9 cellular contexts compared by ENCODE assay signal in the genomic region with DNA sequence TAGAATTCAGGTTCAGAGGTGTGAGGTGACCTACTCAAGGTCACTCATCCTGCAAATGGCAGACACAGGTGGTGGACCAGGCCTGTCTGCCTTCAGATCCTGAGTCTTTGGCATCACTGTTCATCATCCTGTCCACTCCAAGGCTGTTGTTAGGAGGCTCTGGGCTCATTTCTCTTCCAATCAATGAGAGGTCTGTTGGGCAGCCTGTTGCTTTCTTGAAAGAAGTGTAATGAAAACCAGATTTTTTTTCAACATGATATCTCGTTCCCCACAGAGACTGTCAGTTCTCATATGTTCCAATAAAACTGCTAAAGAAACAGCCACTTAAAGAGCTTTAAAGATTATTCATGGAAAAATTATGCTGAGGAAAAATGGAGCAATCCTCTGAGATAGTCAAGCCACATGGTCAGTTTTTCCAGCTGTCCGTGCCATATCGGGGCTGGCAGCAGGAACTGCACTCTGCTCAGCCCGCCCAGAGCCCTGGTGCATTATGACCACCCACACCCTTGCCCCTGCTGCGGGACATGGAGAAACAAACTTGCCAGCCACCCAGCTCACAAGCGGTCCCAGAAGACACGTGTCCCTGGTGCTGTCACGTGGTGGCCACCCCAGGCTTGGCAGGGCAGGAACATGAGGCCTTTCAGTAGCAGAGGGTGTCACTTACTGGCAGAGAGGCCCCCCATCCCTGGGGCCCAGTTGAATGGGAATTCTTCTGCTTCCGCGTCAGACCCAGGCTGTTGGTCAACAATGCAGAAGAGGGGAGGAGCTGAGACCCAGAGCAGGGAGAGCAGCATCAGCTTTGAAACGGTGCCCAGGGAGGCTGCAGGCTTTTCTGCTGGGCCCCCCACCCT.
DNase-seq lines count a peak whose midpoint lies in the region; ATAC-seq and TF ChIP-seq lines count a peak whose summit lies in the region.
"Had no signal": no experiment of that assay in that cellular context is flagged by ENCODE, and none has a peak within 500 bp of the region (broad histone marks: within the 10 kb centered on the region; RNA-seq: fewer than 3 reads in every experiment).

No MANE protein-coding gene starts in this region.

- H4K20me1 ChIP-seq in neural progenitor cell (ENCODE audit: low read depth): no peaks in the 10 kb centered on the region

- peak overlapping the region; percentile 77 to 95 (median 86) for H3K27ac ChIP-seq in gastroesophageal sphincter
- H3K27ac ChIP-seq in neural progenitor cell: no peak overlapping the region

- no peak for TF ChIP-seq CTCF in gastroesophageal sphincter (IDR thresholded peaks at IDR 0.05)
- no peak for TF ChIP-seq CTCF in neural progenitor cell (IDR thresholded peaks at IDR 0.05)

- TF ChIP-seq EP300 in gastroesophageal sphincter (IDR thresholded peaks at IDR 0.05): no peak

- TF ChIP-seq POLR2A in gastroesophageal sphincter (IDR thresholded peaks at IDR 0.05): no peak

- H3K36me3 ChIP-seq in adipocyte (ENCODE audit: control insufficient read depth, insufficient read depth, low read length, severe bottlenecking) (no peaks in the 10 kb centered on the region), gastroesophageal sphincter (no peaks in the 10 kb centered on the region), neural progenitor cell (no peaks in the 10 kb centered on the region)

- no peaks in the 10 kb centered on the region for H3K9me3 ChIP-seq in adipocyte (ENCODE audit: control insufficient read depth, low read length)
- H3K9me3 ChIP-seq in gastroesophageal sphincter: no peaks in the 10 kb centered on the region
- no peaks in the 10 kb centered on the region for H3K9me3 ChIP-seq in neural progenitor cell (ENCODE audit: low read depth)

- H3K79me2 ChIP-seq in neural progenitor cell (ENCODE audit: low read depth): no peaks in the 10 kb centered on the region

- H3F3A ChIP-seq in neural progenitor cell (ENCODE audit: low read depth): no peaks in the 10 kb centered on the region

- H3K4me3 ChIP-seq in adipocyte (ENCODE audit: low read length) (peak overlapping the region; percentile 49), gastroesophageal sphincter (no peak overlapping the region), neural progenitor cell (no peak overlapping the region)

- no peaks in the 10 kb centered on the region for H3K9me3 Mint-ChIP-seq in neural progenitor cell
- no peaks in the 10 kb centered on the region for H3K9me3 Mint-ChIP-seq in activated T-cell treated with anti-CD3 and anti-CD28 coated beads, Interleukin-2, amount 50 U/mL, for 72 hours

- H3K27me3 Mint-ChIP-seq in neural progenitor cell (ENCODE audit: insufficient read depth, low read depth): peaks cover 2% of the 10 kb centered on the region
- no peaks in the 10 kb centered on the region for H3K27me3 Mint-ChIP-seq in activated T-cell treated with anti-CD3 and anti-CD28 coated beads, Interleukin-2, amount 50 U/mL, for 72 hours (ENCODE audit: low read depth)

- H2AFZ ChIP-seq in neural progenitor cell (replicated peaks): no peak overlapping the region

- no peak overlapping the region for H3K4me2 ChIP-seq in neural progenitor cell

- H3K4me1 ChIP-seq in adipocyte (ENCODE audit: control insufficient read depth, insufficient read depth, low read length) (peaks cover 47% of the 10 kb centered on the region), gastroesophageal sphincter (peaks cover 16 to 66% (median 39%) of the 10 kb centered on the region in 3 donors), neural progenitor cell (peaks cover 22% of the 10 kb centered on the region)

- no peaks in the 10 kb centered on the region for H3K36me3 Mint-ChIP-seq in neural progenitor cell
- H3K36me3 Mint-ChIP-seq in activated T-cell treated with anti-CD3 and anti-CD28 coated beads, Interleukin-2, amount 50 U/mL, for 72 hours (ENCODE audit: insufficient read depth in 2 of 2): no peaks in the 10 kb centered on the region

- H3K4me1 Mint-ChIP-seq in neural progenitor cell: peaks cover 36% of the 10 kb centered on the region
- H3K4me1 Mint-ChIP-seq in activated T-cell treated with anti-CD3 and anti-CD28 coated beads, Interleukin-2, amount 50 U/mL, for 72 hours (ENCODE audit: low read depth): no peaks in the 10 kb centered on the region

- peak overlapping the region; percentile 63 for H3K27ac Mint-ChIP-seq in neural progenitor cell
- H3K27ac Mint-ChIP-seq in activated T-cell treated with anti-CD3 and anti-CD28 coated beads, Interleukin-2, amount 50 U/mL, for 72 hours: no peak overlapping the region

- ATAC-seq in gastroesophageal sphincter: peak; percentile 83
- ATAC-seq in activated T-cell treated with anti-CD3 and anti-CD28 coated beads, Interleukin-2, amount 50 U/mL, for 72 hours (replicated peaks in 1 of 2): no peak

- H3K27me3 ChIP-seq in adipocyte (replicated peaks; ENCODE audit: control insufficient read depth, insufficient read depth, low read length) (no peaks in the 10 kb centered on the region), gastroesophageal sphincter (no peaks in the 10 kb centered on the region), neural progenitor cell (no peaks in the 10 kb centered on the region)

- whole genome bisulfite sequencing in gastroesophageal sphincter (ENCODE audit: low coverage in 1 of 2), 2 donors: 5 to 12% methylated on average over 4 to 8 of the region's 11 CpGs

- H3K9ac ChIP-seq in adipocyte (ENCODE audit: low read length) (peak overlapping the region; percentile 85), neural progenitor cell (no peak overlapping the region)

- H3K4me3 Mint-ChIP-seq in neural progenitor cell: no peak overlapping the region
- no peak overlapping the region for H3K4me3 Mint-ChIP-seq in activated T-cell treated with anti-CD3 and anti-CD28 coated beads, Interleukin-2, amount 50 U/mL, for 72 hours

- DNase-seq in adipocyte (ENCODE audit: low read depth) (peak; percentile 98), neural progenitor cell (ENCODE audit: low spot score) (peak; percentile 34), ureter (ENCODE audit: low spot score) (peak; percentile 82), NCI-H1694 treated with DMSO at 0.1 percent for 48 hours (lab: John Stamatoyannopoulos, UW) (no peak)
- DNase-seq in activated T-cell treated with anti-CD3 and anti-CD28 coated beads, Interleukin-2, amount 50 U/mL, for 72 hours: no peak
- no peak for DNase-seq in activated CD4-positive, CD25-positive, alpha-beta regulatory T cell (lab: John Stamatoyannopoulos, UW)
- DNase-seq in stimulated activated CD4-positive, alpha-beta T cell treated with anti-CD3 and anti-CD28 coated beads, Interleukin-2, amount 100 ng/mL, for 48 hours: no peak
- DNase-seq: NCI-H510A treated with DMSO at 0.1 percent for 48 hours had no signal

Comparison
In these comparisons a context has a peak if more than half of its experiments do, and no peak if none do; other contexts are left out.
1. DNase-seq: peak in adipocyte (single experiment), neural progenitor cell (single experiment) and ureter (single experiment); none in NCI-H1694 treated with DMSO at 0.1 percent for 48 hours (single experiment), activated T-cell treated with anti-CD3 and anti-CD28 coated beads, Interleukin-2, amount 50 U/mL, for 72 hours (0 of 2), activated CD4-positive, CD25-positive, alpha-beta regulatory T cell (0 of 4) and stimulated activated CD4-positive, alpha-beta T cell treated with anti-CD3 and anti-CD28 coated beads, Interleukin-2, amount 100 ng/mL, for 48 hours (0 of 2).